Comparison of ENCODE assay signal across 15 cellular contexts in genomic region chr1:62038594-62039284, GRCh38.
DNase-seq lines count a peak whose midpoint lies in the region; ATAC-seq and TF ChIP-seq lines count a peak whose summit lies in the region.
"Had no signal": no experiment of that assay in that cellular context is flagged by ENCODE, and none has a peak within 500 bp of the region (broad histone marks: within the 10 kb centered on the region; RNA-seq: fewer than 3 reads in every experiment).

No MANE protein-coding gene starts in this region.

- H3K4me1 Mint-ChIP-seq in HFFc6 (ENCODE audit: low read depth) = no peaks in the 10 kb centered on the region
- peaks cover 9% of the 10 kb centered on the region for H3K4me1 Mint-ChIP-seq in activated T-helper 17 cell treated with anti-CD3 and anti-CD28 coated beads, Interleukin-2, amount 50 U/mL, for 72 hours
- H3K4me1 Mint-ChIP-seq in Caco-2 (ENCODE audit: low read depth, unreplicated experiment) = peaks cover 13% of the 10 kb centered on the region

- no peak overlapping the region for H2BK15ac ChIP-seq in mesendoderm (replicated peaks; ENCODE audit: low read depth)

- peaks cover 5% of the 10 kb centered on the region; the same call in 1 of the 2 replicates for H3K9me3 Mint-ChIP-seq in HFFc6
- H3K9me3 Mint-ChIP-seq in activated T-helper 17 cell treated with anti-CD3 and anti-CD28 coated beads, Interleukin-2, amount 50 U/mL, for 72 hours = no peaks in the 10 kb centered on the region
- no peaks in the 10 kb centered on the region for H3K9me3 Mint-ChIP-seq in Caco-2 (ENCODE audit: unreplicated experiment)
- H3K9me3 Mint-ChIP-seq: activated T-cell treated with anti-CD3 and anti-CD28 coated beads, Interleukin-2, amount 50 U/mL, for 4 hours had no signal

- H3K4me3 ChIP-seq in mesendoderm (ENCODE audit: low read length) (no peak overlapping the region), Caco-2 (ENCODE audit: low read depth, low read length) (no peak overlapping the region)
- H3K4me3 ChIP-seq: lung had no signal

- no peak overlapping the region for H3K4me2 ChIP-seq in mesendoderm (ENCODE audit: low read length)

- no peak overlapping the region for H2BK5ac ChIP-seq in mesendoderm (ENCODE audit: low read length)

- H2AK5ac ChIP-seq in mesendoderm (ENCODE audit: low read length) = no peak overlapping the region

- H3K23ac ChIP-seq in mesendoderm (ENCODE audit: low read length) = no peak overlapping the region

- H3K27ac ChIP-seq in mesendoderm (ENCODE audit: low read depth, low read length) = no peak overlapping the region

- ATAC-seq in activated T-helper 17 cell treated with anti-CD3 and anti-CD28 coated beads, Interleukin-2, amount 50 U/mL, for 72 hours (replicated peaks) = no peak
- ATAC-seq: activated T-cell treated with anti-CD3 and anti-CD28 coated beads, Interleukin-2, amount 50 U/mL, for 4 hours; sciatic nerve had no signal

- intact Hi-C loops in Caco-2 (cut with micrococcal nuclease; ENCODE audit: unreplicated experiment) = no loop called here

- no peak overlapping the region for H4K8ac ChIP-seq in mesendoderm (ENCODE audit: low read depth, low read length)

- H3K36me3 Mint-ChIP-seq in HFFc6 (ENCODE audit: low read depth) (no peaks in the 10 kb centered on the region), Caco-2 (ENCODE audit: insufficient read depth, unreplicated experiment) (no peaks in the 10 kb centered on the region)
- no peaks in the 10 kb centered on the region for H3K36me3 Mint-ChIP-seq in activated T-helper 17 cell treated with anti-CD3 and anti-CD28 coated beads, Interleukin-2, amount 50 U/mL, for 72 hours (ENCODE audit: low read depth)

- POLR2A ChIA-PET in Caco-2 (lab: Charles Lee) = no interaction called here

- no peak overlapping the region for H3K56ac ChIP-seq in mesendoderm (ENCODE audit: low read length)

- H4K5ac ChIP-seq in mesendoderm (ENCODE audit: low read length) = no peak overlapping the region

- no peaks in the 10 kb centered on the region for H3K79me2 ChIP-seq in mesendoderm (ENCODE audit: control insufficient read depth, insufficient read depth, low read length)

- no peak overlapping the region for H3K9ac ChIP-seq in mesendoderm (ENCODE audit: low read length)

- H3K4me1 ChIP-seq in mesendoderm (ENCODE audit: control insufficient read depth, low read depth, low read length) (peaks cover 5% of the 10 kb centered on the region), Caco-2 (peaks cover 8% of the 10 kb centered on the region)

- no peaks in the 10 kb centered on the region for H3K27me3 ChIP-seq in mesendoderm (ENCODE audit: insufficient read depth, low read length, poor library complexity)
- H3K27me3 ChIP-seq in Caco-2 (replicated peaks; ENCODE audit: control insufficient read depth, insufficient read depth, low read length) = no peaks in the 10 kb centered on the region

- no CpG with 5 or more reads among the region's 7 CpGs for WGBS in mesendoderm (ENCODE audit: extremely low coverage, insufficient coverage, low lambda C conversion rate)

- H3K4ac ChIP-seq in mesendoderm (ENCODE audit: low read depth, low read length) = no peak overlapping the region

- no TSS peak for BruUV-seq in Caco-2 (replicated peaks; lab: Mats Ljungman, UMichigan)

- no peaks in the 10 kb centered on the region for H3K27me3 Mint-ChIP-seq in HFFc6 (ENCODE audit: insufficient read depth)
- H3K27me3 Mint-ChIP-seq in activated T-helper 17 cell treated with anti-CD3 and anti-CD28 coated beads, Interleukin-2, amount 50 U/mL, for 72 hours = no peaks in the 10 kb centered on the region
- no peaks in the 10 kb centered on the region for H3K27me3 Mint-ChIP-seq in Caco-2 (ENCODE audit: insufficient read depth, unreplicated experiment)

- H3K4me3 Mint-ChIP-seq in HFFc6 (no peak overlapping the region), Caco-2 (ENCODE audit: unreplicated experiment) (no peak overlapping the region)
- H3K4me3 Mint-ChIP-seq in activated T-helper 17 cell treated with anti-CD3 and anti-CD28 coated beads, Interleukin-2, amount 50 U/mL, for 72 hours = no peak overlapping the region
- H3K4me3 Mint-ChIP-seq: activated T-cell treated with anti-CD3 and anti-CD28 coated beads, Interleukin-2, amount 50 U/mL, for 4 hours had no signal

- no peak overlapping the region for H3K18ac ChIP-seq in mesendoderm (ENCODE audit: low read length)

- H3K79me1 ChIP-seq in mesendoderm (ENCODE audit: low read length) = no peaks in the 10 kb centered on the region

- DNase-seq in DMS53 (lab: John Stamatoyannopoulos, UW) (peak; percentile 42), HFFc6 (no peak), SK-N-DZ (ENCODE audit: low spot score) (peak; percentile 59), iPS-NIHi11 (ENCODE audit: low spot score) (peak; percentile 19), mesendoderm (no peak), Caco-2 (no peak)
- DNase-seq: activated CD4-positive, alpha-beta T cell treated with anti-CD3 and anti-CD28 coated beads, Interleukin-2, amount 50 U/mL, for 1 hour; activated T-cell treated with anti-CD3 and anti-CD28 coated beads, Interleukin-2, amount 50 U/mL, for 4 hours; NCI-H1105 treated with DMSO at 0.1 percent for 48 hours; Right ventricle myocardium superior; stimulated activated CD4-positive, alpha-beta T cell treated with anti-CD3 and anti-CD28 coated beads, Interleukin-4, amount 100 ng/mL, for 1 hour; T1000 had no signal

- no peak overlapping the region for H2BK120ac ChIP-seq in mesendoderm (ENCODE audit: low read depth, low read length)

- CTCF ChIA-PET in Caco-2 (lab: Charles Lee) = no interaction called here

- TF ChIP-seq CTCF in HFFc6 (IDR thresholded peaks at IDR 0.05) (peak; percentile 26; the same call in 1 of the 2 replicates), Caco-2 (IDR thresholded peaks at IDR 0.05; ENCODE audit: insufficient read depth in 1 of 2, low read depth in 1 of 2, low read length in 1 of 2, severe bottlenecking in 1 of 2, unreplicated experiment in 1 of 2) (no peak)

- no peaks in the 10 kb centered on the region for H3K36me3 ChIP-seq in mesendoderm (ENCODE audit: control insufficient read depth, insufficient read depth, low read length)
- H3K36me3 ChIP-seq in Caco-2 (ENCODE audit: control insufficient read depth, insufficient read depth, low read length) = no peaks in the 10 kb centered on the region

- no peaks in the 10 kb centered on the region for H3K9me3 ChIP-seq in Caco-2

- H3K27ac Mint-ChIP-seq in HFFc6 = no peak overlapping the region
- no peak overlapping the region for H3K27ac Mint-ChIP-seq in activated T-helper 17 cell treated with anti-CD3 and anti-CD28 coated beads, Interleukin-2, amount 50 U/mL, for 72 hours
- H3K27ac Mint-ChIP-seq in Caco-2 (ENCODE audit: unreplicated experiment) = no peak overlapping the region

Comparison
In these comparisons a context has a peak if more than half of its experiments do, and no peak if none do; other contexts are left out.
1. DNase-seq: peak in DMS53 (single experiment), SK-N-DZ (single experiment) and iPS-NIHi11 (single experiment); none in HFFc6 (single experiment), mesendoderm (single experiment) and Caco-2 (0 of 2).